9 cellular contexts compared by ENCODE assay signal in the genomic region with DNA sequence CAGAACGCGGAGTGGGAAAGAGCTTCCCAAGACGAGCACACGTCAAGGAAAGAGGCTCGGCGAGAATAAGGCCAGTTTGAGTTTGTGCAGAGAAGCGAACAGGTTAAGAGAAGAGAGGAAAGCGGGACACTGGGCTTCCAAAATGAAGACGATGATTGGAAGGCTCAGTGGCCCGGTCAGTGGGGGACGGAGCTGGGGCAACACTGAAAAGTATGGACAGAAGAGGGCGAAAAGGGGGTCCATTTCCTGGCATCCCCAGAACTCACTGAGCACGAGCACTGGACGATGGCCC. TPM values are rescaled to one million over a fixed set of nuclear protein-coding genes. Genes with fewer than 3 reads are reported as not detected.
DNase-seq lines count a peak whose midpoint lies in the region; ATAC-seq and TF ChIP-seq lines count a peak whose summit lies in the region.
"Had no signal": no experiment of that assay in that cellular context is flagged by ENCODE, and none has a peak within 500 bp of the region (broad histone marks: within the 10 kb centered on the region; RNA-seq: fewer than 3 reads in every experiment).

No MANE protein-coding gene starts in this region.

- peak overlapping the region; percentile 6 for H2AFZ ChIP-seq in mesenchymal stem cell (ENCODE audit: low read depth, low read length)

- H3K14ac ChIP-seq in mesenchymal stem cell (ENCODE audit: low read length in 2 of 2), result peak overlapping the region in 1 of 2 experiments; percentile 30

- DNase-seq in HL-60 (ENCODE audit: low read depth in 1 of 2, low spot score in 1 of 2), result no peak
- no peak for DNase-seq in mesenchymal stem cell
- no peak for DNase-seq in vagina (ENCODE audit: extremely low spot score in 2 of 2)
- no peak for DNase-seq in KBM-7

- H3K27me3 ChIP-seq in HL-60 (ENCODE audit: insufficient read depth, poor library complexity, severe bottlenecking) (no peaks in the 10 kb centered on the region), mesenchymal stem cell (ENCODE audit: control insufficient read depth in 1 of 2, insufficient read depth in 1 of 2, low read length in 2 of 2) (no peaks in the 10 kb centered on the region), vagina (no peaks in the 10 kb centered on the region)

- peak overlapping the region; percentile 98 to 100 (median 99) for H3K4me3 Mint-ChIP-seq in brain

- under 1% methylated on average over 14 of the region's 14 CpGs for WGBS in mesenchymal stem cell

- H3K27ac Mint-ChIP-seq in brain, result peak overlapping the region; percentile 96 to 99 (median 98)

- H3K4ac ChIP-seq in mesenchymal stem cell (ENCODE audit: low read depth in 1 of 2, low read length in 2 of 2), result peak overlapping the region; percentile 57 to 62

- peak overlapping the region; percentile 93 for H3K9ac ChIP-seq in mesenchymal stem cell (ENCODE audit: low read length)

- peaks cover 2% of the 10 kb centered on the region for H3K4me1 ChIP-seq in mesenchymal stem cell (ENCODE audit: control insufficient read depth, insufficient read depth, low read depth, low read length)
- peaks cover 21% of the 10 kb centered on the region for H3K4me1 ChIP-seq in vagina

- H2BK120ac ChIP-seq in mesenchymal stem cell (ENCODE audit: low read depth, low read length), result no peak overlapping the region

- H2BK12ac ChIP-seq in mesenchymal stem cell (ENCODE audit: low read length in 2 of 2), result no peak overlapping the region

- H3K79me1 ChIP-seq in mesenchymal stem cell (replicated peaks; ENCODE audit: low read length, poor library complexity, severe bottlenecking), result peaks cover 2% of the 10 kb centered on the region

- peak overlapping the region; percentile 93 for H4K8ac ChIP-seq in mesenchymal stem cell (ENCODE audit: low read length)

- H3K23ac ChIP-seq in mesenchymal stem cell (ENCODE audit: low read length in 2 of 2), result peak overlapping the region in 1 of 2 experiments; percentile 14

- H3K4me2 ChIP-seq in mesenchymal stem cell (ENCODE audit: low read length, poor library complexity, severe bottlenecking), result peak overlapping the region; percentile 30

- TF ChIP-seq CTCF in C4-2B (conservative IDR thresholded peaks at IDR 0.05) (no peak), HL-60 (IDR thresholded peaks at IDR 0.05; ENCODE audit: insufficient read depth, low read length) (no peak), brain (conservative IDR thresholded peaks at IDR 0.05) (no peak), vagina (IDR thresholded peaks at IDR 0.05) (no peak)

- H3K4me1 Mint-ChIP-seq in brain, result peaks cover 39% of the 10 kb centered on the region

- no peaks in the 10 kb centered on the region for H3K27me3 Mint-ChIP-seq in brain

- no peak for TF ChIP-seq POLR2A in vagina (IDR thresholded peaks at IDR 0.05)

- intact Hi-C loops in vagina (cut with DNase I), result no loop called here

- peak overlapping the region; percentile 58 to 79 for H3K18ac ChIP-seq in mesenchymal stem cell (ENCODE audit: low read depth in 1 of 2, low read length in 2 of 2)

- H3K36me3 ChIP-seq in mesenchymal stem cell (ENCODE audit: control insufficient read depth in 1 of 2, insufficient read depth in 2 of 2, low read depth in 1 of 2, low read length in 2 of 2), result peaks cover 9 to 29% of the 10 kb centered on the region in 2 experiments
- peaks cover 0 to 31% of the 10 kb centered on the region in 2 donors for H3K36me3 ChIP-seq in vagina

- peak overlapping the region; percentile 90 for H3K4me3 ChIP-seq in HL-60 (replicated peaks; ENCODE audit: insufficient read depth, low read length)
- H3K4me3 ChIP-seq in mesenchymal stem cell (ENCODE audit: insufficient read depth in 1 of 2, low read depth in 1 of 2, low read length in 2 of 2), result peak overlapping the region; percentile 74 to 83
- peak overlapping the region; percentile 77 to 96 for H3K4me3 ChIP-seq in vagina

- ATAC-seq in HG02870 (IDR thresholded peaks at IDR 0.05; ENCODE audit: unreplicated experiment) (no peak), HG02852 (IDR thresholded peaks at IDR 0.05; ENCODE audit: unreplicated experiment) (no peak)

- H2AK5ac ChIP-seq in mesenchymal stem cell (ENCODE audit: low read length, severe bottlenecking), result no peak overlapping the region

- H3K9me3 ChIP-seq in mesenchymal stem cell (ENCODE audit: control insufficient read depth, low read length) (no peaks in the 10 kb centered on the region), vagina (no peaks in the 10 kb centered on the region)

- no peak overlapping the region for H2BK15ac ChIP-seq in mesenchymal stem cell (ENCODE audit: low read depth, poor library complexity, severe bottlenecking)

- no peak overlapping the region for H4K91ac ChIP-seq in mesenchymal stem cell (ENCODE audit: low read length)

- peaks cover 43% of the 10 kb centered on the region for H3K36me3 Mint-ChIP-seq in brain

- H3K27ac ChIP-seq in C4-2B (peak overlapping the region; percentile 99), HL-60 (replicated peaks) (peak overlapping the region; percentile 83), mesenchymal stem cell (ENCODE audit: low read length, poor library complexity, severe bottlenecking) (peak overlapping the region; percentile 76), vagina (peak overlapping the region; percentile 92)

- peaks cover 0 to 17% (median 5%) of the 10 kb centered on the region in 5 experiments for H3K9me3 Mint-ChIP-seq in brain

- in situ Hi-C loops in KBM-7 (cut with MboI; ENCODE audit: low pct_unique_long_range_greater_than_20kb, low sequenced_read_pairs), result no loop called here

- peak overlapping the region; percentile 8 for H2BK5ac ChIP-seq in mesenchymal stem cell (ENCODE audit: low read depth, low read length, poor library complexity, severe bottlenecking)

RNA-seq across cellular contexts. Expression of gene CCT3, which starts 0.3 kb away (rescaled TPM):
- polyA plus RNA-seq in brain (ENCODE audit: insufficient read depth, low read depth, low replicate concordance), result 378 TPM
- 157 TPM for polyA plus RNA-seq in mesenchymal stem cell (2013, experiment 1 of 2)
- polyA plus RNA-seq in mesenchymal stem cell (2013, experiment 2 of 2), result 151 TPM
- total RNA-seq in vagina, result 186 TPM

RNA-seq across cellular contexts. Expression of gene TSACC, which starts 0.5 kb away (rescaled TPM):
- not detected for polyA plus RNA-seq in brain (ENCODE audit: insufficient read depth, low read depth, low replicate concordance)
- 0.51 TPM for polyA plus RNA-seq in mesenchymal stem cell (2013, experiment 1 of 2)
- 0.38 TPM for polyA plus RNA-seq in mesenchymal stem cell (2013, experiment 2 of 2)
- total RNA-seq in vagina, result not detected
- total RNA-seq: myocyte had no signal

RNA-seq across cellular contexts. Expression of gene RHBG, which starts 31.2 kb away (rescaled TPM):
- polyA plus RNA-seq in brain (ENCODE audit: insufficient read depth, low read depth, low replicate concordance), result not detected
- 0.06 TPM for polyA plus RNA-seq in mesenchymal stem cell (2013, experiment 1 of 2)
- polyA plus RNA-seq in mesenchymal stem cell (2013, experiment 2 of 2), result 0.10 TPM
- not detected for total RNA-seq in vagina
- total RNA-seq: myocyte had no signal

RNA-seq across cellular contexts. Expression of gene VHLL, which starts 38.7 kb away (rescaled TPM):
- not detected for polyA plus RNA-seq in brain (ENCODE audit: insufficient read depth, low read depth, low replicate concordance)
- not detected for polyA plus RNA-seq in mesenchymal stem cell (2013, experiment 1 of 2)
- polyA plus RNA-seq in mesenchymal stem cell (2013, experiment 2 of 2), result not detected
- total RNA-seq in vagina, result not detected
- total RNA-seq: myocyte had no signal

RNA-seq across cellular contexts. Expression of gene GLMP, which starts 42.4 kb away (rescaled TPM):
- polyA plus RNA-seq in brain (ENCODE audit: insufficient read depth, low read depth, low replicate concordance), result 31.9 TPM
- polyA plus RNA-seq in mesenchymal stem cell (2013, experiment 1 of 2), result 160 TPM
- 165 TPM for polyA plus RNA-seq in mesenchymal stem cell (2013, experiment 2 of 2)
- 36.1 TPM for total RNA-seq in vagina
